Comparison of ENCODE assay signal across 8 cellular contexts in genomic region chr1:112716133-112716720, GRCh38. TPM values are rescaled to one million over a fixed set of nuclear protein-coding genes. Genes with fewer than 3 reads are reported as not detected.
A peak's percentile ranks its signal among the peaks of the same experiment; 100 is the strongest.
DNase-seq lines count a peak whose midpoint lies in the region; ATAC-seq lines count a peak whose summit lies in the region.

No MANE protein-coding gene starts in this region.

- ATAC-seq in HG03039 (IDR thresholded peaks at IDR 0.05; ENCODE audit: unreplicated experiment) (peak; percentile 31), GM21526 (IDR thresholded peaks at IDR 0.05; ENCODE audit: low FRiP score, unreplicated experiment) (no peak)

- peak; percentile 48 for DNase-seq in GM04503 (ENCODE audit: low read depth)
- DNase-seq in NCI-H345 (lab: John Stamatoyannopoulos, UW): peak; percentile 88
- DNase-seq in activated CD4-positive, CD25-positive, alpha-beta regulatory T cell treated with anti-CD3 and anti-CD28 coated beads, Interleukin-2, amount 50 U/mL, for 72 hours: peak; percentile 77
- peak; percentile 90 for DNase-seq in cerebellum (ENCODE audit: low spot score)
- peak; percentile 91 for DNase-seq in kidney glomerular epithelial cell (lab: John Stamatoyannopoulos, UW)
- DNase-seq in stimulated activated CD4-positive, alpha-beta T cell treated with anti-CD3 and anti-CD28 coated beads, Interleukin-15, amount 100 ng/mL, for 1 hour (ENCODE audit: low read depth in 1 of 2, low spot score in 1 of 2): peak; percentile 55 to 66

RNA-seq across cellular contexts. Expression of gene PPM1J, which starts 1.1 kb away (rescaled TPM):
- total RNA-seq in cerebellum: 1.00 TPM

RNA-seq across cellular contexts. Expression of gene RHOC, which starts 9.3 kb away (rescaled TPM):
- 31.7 TPM for total RNA-seq in cerebellum

RNA-seq across cellular contexts. Expression of gene MOV10, which starts 41.8 kb away (rescaled TPM):
- total RNA-seq in cerebellum: 12.2 TPM
